ENCODE assay signal across 1 cellular context in genomic region chr15:62296756-62297507, GRCh38.
TF ChIP-seq lines count a peak whose summit lies in the region.

No MANE protein-coding gene starts in this region.

TF ChIP-seq in GM23338, 12 proteins besides CTCF, POLR2A, EP300 and RAD21 (continued from another document):
- TF ChIP-seq ZNF462 (CRISPR knock-in tag; IDR thresholded peaks at IDR 0.05) (no peak), CREB1 (CRISPR knock-in tag; IDR thresholded peaks at IDR 0.05; ENCODE audit: low read depth) (no peak), NANOG (IDR thresholded peaks at IDR 0.05; ENCODE audit: borderline replicate concordance) (no peak), EZH2phosphoT487 (IDR thresholded peaks at IDR 0.05; ENCODE audit: unreplicated experiment) (no peak), JUNB (IDR thresholded peaks at IDR 0.05; ENCODE audit: unreplicated experiment) (no peak), REST (IDR thresholded peaks at IDR 0.05; ENCODE audit: unreplicated experiment) (no peak), STAT1 (IDR thresholded peaks at IDR 0.05; ENCODE audit: unreplicated experiment) (no peak), ETS1 (IDR thresholded peaks at IDR 0.05) (no peak), POLR2AphosphoS5 (IDR thresholded peaks at IDR 0.05; ENCODE audit: low read depth) (no peak)
TF ChIP-seq in GM23338: peak in this region for 0.
